8 cellular contexts compared by ENCODE assay signal in genomic region chr11:76371170-76371569, GRCh38. TPM values are rescaled to one million over a fixed set of nuclear protein-coding genes. Genes with fewer than 3 reads are reported as not detected.
DNase-seq lines count a peak whose midpoint lies in the region; ATAC-seq and TF ChIP-seq lines count a peak whose summit lies in the region.

No MANE protein-coding gene starts in this region.

- TF ChIP-seq CTCF in GM06990 (IDR thresholded peaks at IDR 0.05; ENCODE audit: insufficient read depth, low read length, poor library complexity, severe bottlenecking): no peak

- peaks cover 17% of the 10 kb centered on the region for H3K4me1 Mint-ChIP-seq in activated T-helper 17 cell treated with anti-CD3 and anti-CD28 coated beads, Interleukin-2, amount 50 U/mL, for 72 hours
- peaks cover 31 to 56% of the 10 kb centered on the region in 2 donors for H3K4me1 Mint-ChIP-seq in effector memory CD8-positive, alpha-beta T cell (ENCODE audit: low read depth in 2 of 2)

- peak; percentile 13 for DNase-seq in GM06990 (ENCODE audit: extremely low read depth, insufficient read length)
- DNase-seq in HUDEP-2 (lab: John Stamatoyannopoulos, UW; ENCODE audit: unreplicated experiment in 76 of 76): no peak
- no peak for DNase-seq in NCI-H1417 (lab: John Stamatoyannopoulos, UW)
- DNase-seq in effector memory CD8-positive, alpha-beta T cell: no peak

- WGBS in mesodermal cell (ENCODE audit: insufficient coverage in 2 of 2), 2 experiments: 89 to 100% methylated on average over 2 of the region's 3 CpGs

- no peaks in the 10 kb centered on the region for H3K9me3 Mint-ChIP-seq in activated T-helper 17 cell treated with anti-CD3 and anti-CD28 coated beads, Interleukin-2, amount 50 U/mL, for 72 hours
- H3K9me3 Mint-ChIP-seq in effector memory CD8-positive, alpha-beta T cell: no peaks in the 10 kb centered on the region

- H3K27ac Mint-ChIP-seq in activated T-helper 17 cell treated with anti-CD3 and anti-CD28 coated beads, Interleukin-2, amount 50 U/mL, for 72 hours: peak overlapping the region; percentile 33
- H3K27ac Mint-ChIP-seq in effector memory CD8-positive, alpha-beta T cell: peak overlapping the region in 1 of 2 donors; percentile 16

- H3K9me3 ChIP-seq in mesodermal cell (ENCODE audit: control insufficient read depth, low read length): no peaks in the 10 kb centered on the region

- ATAC-seq in HG03039 (IDR thresholded peaks at IDR 0.05; ENCODE audit: unreplicated experiment) (peak; percentile 86), HG02970 (IDR thresholded peaks at IDR 0.05; ENCODE audit: low FRiP score, unreplicated experiment) (no peak)
- ATAC-seq in activated T-helper 17 cell treated with anti-CD3 and anti-CD28 coated beads, Interleukin-2, amount 50 U/mL, for 72 hours (replicated peaks): peak; percentile 100
- ATAC-seq in effector memory CD8-positive, alpha-beta T cell (replicated peaks): no peak

- no peaks in the 10 kb centered on the region for H3K27me3 ChIP-seq in GM06990 (replicated peaks; ENCODE audit: control insufficient read depth, insufficient read depth, low read length)

- no peak overlapping the region for H3K4me3 ChIP-seq in GM06990 (replicated peaks; ENCODE audit: low read depth, low read length)
- no peak overlapping the region for H3K4me3 ChIP-seq in mesodermal cell (ENCODE audit: extremely low read depth, insufficient read depth, low read length, poor library complexity, severe bottlenecking)

- H3K27ac ChIP-seq in mesodermal cell (ENCODE audit: low read depth, low read length, severe bottlenecking): peak overlapping the region; percentile 8

- H3K36me3 Mint-ChIP-seq in activated T-helper 17 cell treated with anti-CD3 and anti-CD28 coated beads, Interleukin-2, amount 50 U/mL, for 72 hours (ENCODE audit: low read depth): no peaks in the 10 kb centered on the region
- H3K36me3 Mint-ChIP-seq in effector memory CD8-positive, alpha-beta T cell (ENCODE audit: insufficient read depth): peaks cover 5% of the 10 kb centered on the region

- no peaks in the 10 kb centered on the region for H3K27me3 Mint-ChIP-seq in activated T-helper 17 cell treated with anti-CD3 and anti-CD28 coated beads, Interleukin-2, amount 50 U/mL, for 72 hours
- H3K27me3 Mint-ChIP-seq in effector memory CD8-positive, alpha-beta T cell: no peaks in the 10 kb centered on the region

- peaks cover 8% of the 10 kb centered on the region for H3K4me1 ChIP-seq in mesodermal cell (ENCODE audit: control insufficient read depth, insufficient read depth, low read length, poor library complexity, severe bottlenecking)

- no peaks in the 10 kb centered on the region for H3K36me3 ChIP-seq in GM06990 (ENCODE audit: control insufficient read depth, insufficient read depth, low read length)
- no peaks in the 10 kb centered on the region for H3K36me3 ChIP-seq in mesodermal cell (ENCODE audit: control insufficient read depth, insufficient read depth, low read length)

- H3K4me3 Mint-ChIP-seq in activated T-helper 17 cell treated with anti-CD3 and anti-CD28 coated beads, Interleukin-2, amount 50 U/mL, for 72 hours: peak overlapping the region; percentile 49
- H3K4me3 Mint-ChIP-seq in effector memory CD8-positive, alpha-beta T cell: peak overlapping the region in 1 of 2 donors; percentile 27

RNA-seq across cellular contexts. Expression of gene THAP12, which starts 9.8 kb away (rescaled TPM):
- total RNA-seq in activated T-helper 17 cell treated with anti-CD3 and anti-CD28 coated beads, Interleukin-2, amount 50 U/mL, for 72 hours: 10 to 100 TPM; 25.5 to 39.6 TPM
- 42.1 TPM for polyA plus RNA-seq in mesodermal cell (2013, experiment 1 of 2)
- 50.6 TPM for polyA plus RNA-seq in mesodermal cell (2013, experiment 2 of 2)

RNA-seq across cellular contexts. Expression of gene GVQW3, which starts 10.0 kb away (rescaled TPM):
- total RNA-seq in activated T-helper 17 cell treated with anti-CD3 and anti-CD28 coated beads, Interleukin-2, amount 50 U/mL, for 72 hours: 1 to 10 TPM; 1.6 to 2.5 TPM
- polyA plus RNA-seq in mesodermal cell (2013, experiment 1 of 2): 3.2 TPM
- polyA plus RNA-seq in mesodermal cell (2013, experiment 2 of 2): 3.5 TPM

Comparison
In these comparisons a context has a peak if more than half of its experiments do, and no peak if none do; other contexts are left out.
1. ATAC-seq: peak in HG03039 (single experiment) and activated T-helper 17 cell treated with anti-CD3 and anti-CD28 coated beads, Interleukin-2, amount 50 U/mL, for 72 hours (single experiment); none in HG02970 (single experiment) and effector memory CD8-positive, alpha-beta T cell (single experiment).